In the genomic region with DNA sequence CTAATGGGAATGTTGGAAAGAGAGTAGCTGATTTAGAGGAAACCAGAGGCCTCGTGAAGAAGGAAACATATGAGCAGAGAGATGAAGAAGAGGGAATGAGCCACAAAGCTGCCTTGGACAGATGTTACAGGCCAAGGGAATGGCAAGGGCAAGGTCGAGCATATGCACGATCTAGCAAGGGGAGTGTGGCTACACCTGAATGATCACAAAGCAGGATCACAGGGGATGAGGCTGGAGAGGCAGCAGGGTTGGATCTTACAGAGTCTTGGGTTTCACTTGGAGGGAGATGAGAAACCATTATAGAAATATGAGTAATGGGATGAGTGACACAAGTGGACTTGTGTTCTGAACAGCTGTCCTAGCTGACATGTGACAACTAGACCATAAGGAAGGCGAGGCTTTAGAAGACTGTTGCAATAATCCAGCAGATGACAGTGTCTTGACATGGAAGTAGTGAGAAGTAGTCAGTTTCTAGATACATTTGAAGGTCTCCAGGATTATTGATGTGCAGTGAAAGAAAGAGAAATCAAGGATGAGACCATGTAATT, we compare ENCODE assay signal across 18 cellular contexts. TPM values are rescaled to one million over a fixed set of nuclear protein-coding genes. Genes with fewer than 3 reads are reported as not detected.
"Had no signal": no experiment of that assay in that cellular context is flagged by ENCODE, and none has a peak within 500 bp of the region (broad histone marks: within the 10 kb centered on the region; RNA-seq: fewer than 3 reads in every experiment).

No MANE protein-coding gene starts in this region.

- H3K9me3 ChIP-seq: heart right ventricle had no signal

- H3K27ac Mint-ChIP-seq: activated naive CD8-positive, alpha-beta T cell treated with anti-CD3 and anti-CD28 coated beads, Interleukin-2, amount 10 ng/mL, durations not matched to agents 7 days and 5 days; activated T-helper 1 cell treated with anti-CD3 and anti-CD28 coated beads, Interleukin-12 subunit alpha, Interleukin-12 subunit beta, Interleukin-2, Interleukin-4 antibody, amounts not matched to agents 30 ng/mL and 10 ng/mL and 1 ng/mL, durations not matched to agents 14 hours and 24 hours and 36 hours; natural killer cell; stimulated activated memory B cell treated with anti-CD40 and anti-IgM and Interleukin-4, amounts not matched to agents 10 μg/mL and 1 μg/mL and 100 μg/mL, for 72 hours had no signal

- H3K36me3 ChIP-seq: brain microvascular endothelial cell, heart right ventricle, tibial artery had no signal

- ATAC-seq: activated CD4-positive, CD25-positive, alpha-beta regulatory T cell treated with anti-CD3 and anti-CD28 coated beads, Interleukin-2, amount 50 U/mL, for 24 hours; heart right ventricle; left cardiac atrium; natural killer cell; stimulated activated memory B cell treated with anti-CD40 and anti-IgM and Interleukin-4, amounts not matched to agents 10 μg/mL and 1 μg/mL and 100 μg/mL, for 72 hours had no signal

- H3K36me3 Mint-ChIP-seq: activated naive CD8-positive, alpha-beta T cell treated with anti-CD3 and anti-CD28 coated beads, Interleukin-2, amount 10 ng/mL, durations not matched to agents 7 days and 5 days; natural killer cell had no signal

- H3K4me1 Mint-ChIP-seq: activated naive CD8-positive, alpha-beta T cell treated with anti-CD3 and anti-CD28 coated beads, Interleukin-2, amount 10 ng/mL, durations not matched to agents 7 days and 5 days; natural killer cell had no signal

- H3K27me3 ChIP-seq: brain microvascular endothelial cell, heart right ventricle, tibial artery had no signal

- H3K9me3 Mint-ChIP-seq: activated naive CD8-positive, alpha-beta T cell treated with anti-CD3 and anti-CD28 coated beads, Interleukin-2, amount 10 ng/mL, durations not matched to agents 7 days and 5 days; activated T-helper 1 cell treated with anti-CD3 and anti-CD28 coated beads, Interleukin-12 subunit alpha, Interleukin-12 subunit beta, Interleukin-2, Interleukin-4 antibody, amounts not matched to agents 30 ng/mL and 10 ng/mL and 1 ng/mL, durations not matched to agents 14 hours and 24 hours and 36 hours; natural killer cell; stimulated activated memory B cell treated with anti-CD40 and anti-IgM and Interleukin-4, amounts not matched to agents 10 μg/mL and 1 μg/mL and 100 μg/mL, for 72 hours had no signal

- H3K4me1 ChIP-seq: heart right ventricle, tibial artery had no signal

- H3K4me3 ChIP-seq: heart right ventricle, tibial artery had no signal

- DNase-seq: activated CD4-positive, alpha-beta T cell treated with anti-CD3 and anti-CD28 coated beads, Interleukin-2, amount 50 U/mL, for 1 hour; activated CD8-positive, alpha-beta memory T cell treated with anti-CD3 and anti-CD28 coated beads for 24 hours; activated naive CD4-positive, alpha-beta T cell; activated naive CD8-positive, alpha-beta T cell treated with anti-CD3 and anti-CD28 coated beads, Interleukin-2, amount 10 ng/mL, durations not matched to agents 7 days and 5 days; anterior cingulate cortex; brain microvascular endothelial cell; cortex of kidney; effector CD4-positive, alpha-beta T cell; heart right ventricle; left cardiac atrium; natural killer cell; retina; stimulated activated CD4-positive, alpha-beta T cell treated with anti-CD3 and anti-CD28 coated beads, Interleukin-2, amount 100 ng/mL, for 48 hours; tibial artery had no signal

- H3K27ac ChIP-seq: brain microvascular endothelial cell, heart right ventricle, tibial artery had no signal

- H3K27me3 Mint-ChIP-seq: activated naive CD8-positive, alpha-beta T cell treated with anti-CD3 and anti-CD28 coated beads, Interleukin-2, amount 10 ng/mL, durations not matched to agents 7 days and 5 days; stimulated activated memory B cell treated with anti-CD40 and anti-IgM and Interleukin-4, amounts not matched to agents 10 μg/mL and 1 μg/mL and 100 μg/mL, for 72 hours had no signal

- H3K4me3 Mint-ChIP-seq: activated naive CD8-positive, alpha-beta T cell treated with anti-CD3 and anti-CD28 coated beads, Interleukin-2, amount 10 ng/mL, durations not matched to agents 7 days and 5 days; activated T-helper 1 cell treated with anti-CD3 and anti-CD28 coated beads, Interleukin-12 subunit alpha, Interleukin-12 subunit beta, Interleukin-2, Interleukin-4 antibody, amounts not matched to agents 30 ng/mL and 10 ng/mL and 1 ng/mL, durations not matched to agents 14 hours and 24 hours and 36 hours; natural killer cell; stimulated activated memory B cell treated with anti-CD40 and anti-IgM and Interleukin-4, amounts not matched to agents 10 μg/mL and 1 μg/mL and 100 μg/mL, for 72 hours had no signal

RNA-seq across cellular contexts. Expression of a gene that starts 58.7 kb away (rescaled TPM):
- total RNA-seq: lung microvascular endothelial cell had no signal
